Comparison of ENCODE assay signal across 8 cellular contexts in genomic region chr2:23926289-23926749, GRCh38. TPM values are rescaled to one million over a fixed set of nuclear protein-coding genes. Genes with fewer than 3 reads are reported as not detected.
DNase-seq lines count a peak whose midpoint lies in the region; ATAC-seq and TF ChIP-seq lines count a peak whose summit lies in the region.

No MANE protein-coding gene starts in this region.

- H3K27ac Mint-ChIP-seq in endothelial cell (ENCODE audit: unreplicated experiment) (peak overlapping the region; percentile 98), type B pancreatic cell (peak overlapping the region; percentile 100)

- H3K4me1 Mint-ChIP-seq in endothelial cell (ENCODE audit: unreplicated experiment) (peaks cover 24% of the 10 kb centered on the region), type B pancreatic cell (ENCODE audit: unreplicated experiment) (peaks cover 19% of the 10 kb centered on the region)

- peak; percentile 11 for ATAC-seq in HG03565 (IDR thresholded peaks at IDR 0.05; ENCODE audit: unreplicated experiment)

- peak overlapping the region; percentile 99 for H3K9ac ChIP-seq in mucosa of stomach (ENCODE audit: low read length)

- peaks cover 10% of the 10 kb centered on the region for H3K27me3 Mint-ChIP-seq in endothelial cell (ENCODE audit: unreplicated experiment)
- H3K27me3 Mint-ChIP-seq in type B pancreatic cell: no peaks in the 10 kb centered on the region

- H3K36me3 Mint-ChIP-seq in endothelial cell (ENCODE audit: low read depth, unreplicated experiment) (no peaks in the 10 kb centered on the region), type B pancreatic cell (peaks cover 2% of the 10 kb centered on the region)

- H3K36me3 ChIP-seq in mucosa of stomach (ENCODE audit: control insufficient read depth, insufficient read depth, low read length): no peaks in the 10 kb centered on the region

- peaks cover 13% of the 10 kb centered on the region for H3K4me1 ChIP-seq in mucosa of stomach (ENCODE audit: control insufficient read depth, insufficient read depth, low read length)

- H3K4me3 ChIP-seq in mucosa of stomach (ENCODE audit: low read length): peak overlapping the region; percentile 94

- DNase-seq in D341Med (ENCODE audit: low spot score): peak; percentile 68
- peak; percentile 44 for DNase-seq in GM20000 (ENCODE audit: low spot score)
- peak; percentile 61 for DNase-seq in activated CD4-positive, CD25-positive, alpha-beta regulatory T cell treated with anti-CD3 and anti-CD28 coated beads, Interleukin-2, amount 50 U/mL, for 72 hours
- peak; percentile 66 for DNase-seq in endothelial cell (ENCODE audit: low spot score)
- no peak for DNase-seq in type B pancreatic cell (ENCODE audit: extremely low spot score, unreplicated experiment)
- no peak for DNase-seq in NCI-H2107 (lab: John Stamatoyannopoulos, UW)

- H3K4me3 Mint-ChIP-seq in endothelial cell (ENCODE audit: unreplicated experiment) (peak overlapping the region; percentile 99), type B pancreatic cell (peak overlapping the region; percentile 97)

- no peaks in the 10 kb centered on the region for H3K9me3 ChIP-seq in mucosa of stomach (ENCODE audit: control insufficient read depth, low read length)

- H3K27me3 ChIP-seq in mucosa of stomach (ENCODE audit: control insufficient read depth, insufficient read depth, low read length): no peaks in the 10 kb centered on the region

- H3K9me3 Mint-ChIP-seq in endothelial cell (ENCODE audit: unreplicated experiment) (no peaks in the 10 kb centered on the region), type B pancreatic cell (no peaks in the 10 kb centered on the region)

- TF ChIP-seq CTCF in GM20000 (IDR thresholded peaks at IDR 0.05; ENCODE audit: extremely low read depth, missing control alignments) (no peak), endothelial cell (IDR thresholded peaks at IDR 0.05; ENCODE audit: unreplicated experiment) (no peak), type B pancreatic cell (conservative IDR thresholded peaks at IDR 0.05) (no peak)

RNA-seq across cellular contexts. Expression of gene ATAD2B, which starts 0.6 kb away (rescaled TPM):
- total RNA-seq in endothelial cell (ENCODE audit: unreplicated experiment) (23.6 TPM), type B pancreatic cell (ENCODE audit: low replicate concordance) (15.9 and 25.7 TPM in 2 replicates)

RNA-seq across cellular contexts. Expression of gene UBXN2A, which starts 13.9 kb away (rescaled TPM):
- total RNA-seq in endothelial cell (ENCODE audit: unreplicated experiment): 14.9 TPM
- total RNA-seq in type B pancreatic cell (ENCODE audit: low replicate concordance): 11.2 and 20.7 TPM in 2 replicates

Comparison
In these comparisons a context has a peak if more than half of its experiments do, and no peak if none do; other contexts are left out.
1. DNase-seq: peak in D341Med (single experiment), GM20000 (single experiment), activated CD4-positive, CD25-positive, alpha-beta regulatory T cell treated with anti-CD3 and anti-CD28 coated beads, Interleukin-2, amount 50 U/mL, for 72 hours (single experiment) and endothelial cell (single experiment); none in type B pancreatic cell (single experiment) and NCI-H2107 (single experiment).